ENCODE assay signal across 16 cellular contexts in the genomic region with DNA sequence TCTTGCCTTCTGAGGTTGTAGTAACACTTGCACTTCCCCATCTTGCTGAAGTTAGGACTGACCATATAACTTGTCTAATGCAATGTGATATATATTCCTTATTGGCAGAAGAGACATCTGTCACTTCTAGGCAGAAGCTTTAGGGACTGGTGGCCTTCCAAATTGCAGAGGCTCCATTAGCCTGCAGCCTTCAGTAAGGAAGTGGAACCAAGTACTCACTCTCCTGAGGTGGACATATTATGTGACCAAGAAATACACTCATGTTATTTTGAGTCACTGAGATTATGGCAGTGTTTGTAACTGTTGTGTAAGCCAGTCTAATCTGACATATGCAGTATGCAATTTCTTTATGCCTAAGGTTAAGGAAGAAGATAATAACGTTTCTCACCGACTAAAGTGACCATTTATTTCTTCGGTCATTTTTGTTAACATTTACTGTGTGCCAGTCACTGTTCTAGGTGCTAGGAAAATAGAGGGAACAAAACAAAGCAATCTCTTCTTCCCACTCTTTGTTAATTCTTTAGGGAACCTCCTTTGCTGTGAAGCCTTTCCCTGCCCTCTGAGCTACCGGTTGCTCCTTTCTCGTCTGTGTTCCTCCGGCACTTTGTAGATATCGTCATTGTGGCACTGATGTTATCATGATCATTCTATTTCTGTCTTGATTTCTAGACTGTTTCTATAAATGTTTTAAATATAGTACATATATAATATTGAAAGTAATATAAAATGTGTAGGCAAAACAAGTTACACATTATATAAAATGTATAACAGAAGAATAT.
"Had no signal": no experiment of that assay in that cellular context is flagged by ENCODE, and none has a peak within 500 bp of the region (broad histone marks: within the 10 kb centered on the region; RNA-seq: fewer than 3 reads in every experiment).

No MANE protein-coding gene starts in this region.

- FAIRE-seq: keratinocyte, pancreas had no signal

- DNase-seq: activated CD4-positive, alpha-beta memory T cell treated with anti-CD3 and anti-CD28 coated beads for 36 hours; activated CD4-positive, alpha-beta T cell treated with anti-CD3 and anti-CD28 coated beads for 36 hours; activated CD8-positive, alpha-beta memory T cell treated with anti-CD3 and anti-CD28 coated beads, Interleukin-2, amount 10 ng/mL, durations not matched to agents 7 days and 5 days; activated effector memory CD4-positive, alpha-beta T cell treated with Interleukin-2 at 50 U/mL for 16 hours; activated T-cell treated with anti-CD3 and anti-CD28 coated beads, Interleukin-2, amount 50 U/mL, for 24 hours; adrenal gland; central memory CD4-positive, alpha-beta T cell; colonic mucosa; esophagus squamous epithelium; left lung; naive B cell; pancreas; stimulated activated naive CD4-positive, alpha-beta T cell; T-helper 9 cell; WERI-Rb-1 had no signal

- ATAC-seq: activated CD4-positive, alpha-beta T cell treated with anti-CD3 and anti-CD28 coated beads for 36 hours; activated CD8-positive, alpha-beta memory T cell treated with anti-CD3 and anti-CD28 coated beads, Interleukin-2, amount 10 ng/mL, durations not matched to agents 7 days and 5 days; left lung; pancreas had no signal
